Comparison of ENCODE assay signal across 18 cellular contexts in the genomic region with DNA sequence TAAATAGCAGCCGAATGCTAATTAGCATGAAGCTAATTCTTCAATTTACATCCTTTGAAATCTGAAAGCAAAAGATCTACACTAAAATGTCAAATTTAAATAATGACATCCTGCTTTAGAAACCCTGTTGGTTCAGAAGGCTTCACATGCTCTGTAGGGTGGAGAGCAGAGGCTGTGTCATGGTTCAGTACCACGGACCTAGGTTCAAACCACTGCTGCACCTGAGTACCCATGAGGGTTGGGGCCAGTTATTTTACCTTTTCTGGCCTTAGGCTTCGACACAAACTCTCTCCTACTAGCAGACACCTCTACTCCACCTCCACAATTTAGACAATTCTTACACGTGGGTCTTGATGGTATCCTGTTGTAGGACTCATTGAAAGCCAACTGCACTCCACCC.
DNase-seq lines count a peak whose midpoint lies in the region; ATAC-seq, FAIRE-seq and TF ChIP-seq lines count a peak whose summit lies in the region.
"Had no signal": no experiment of that assay in that cellular context is flagged by ENCODE, and none has a peak within 500 bp of the region (broad histone marks: within the 10 kb centered on the region; RNA-seq: fewer than 3 reads in every experiment).

No MANE protein-coding gene starts in this region.

- no peaks in the 10 kb centered on the region for H3K79me2 ChIP-seq in H1 (ENCODE audit: control insufficient read depth in 1 of 2, insufficient read depth in 2 of 2, low read length in 2 of 2)

- ATAC-seq in GM19043 (IDR thresholded peaks at IDR 0.05; ENCODE audit: low read depth, unreplicated experiment) (peak; percentile 47), HG03039 (IDR thresholded peaks at IDR 0.05; ENCODE audit: unreplicated experiment) (peak; percentile 46)

- H3K18ac ChIP-seq in H1 (ENCODE audit: extremely low read depth, low read length): no peak overlapping the region

- H3K23ac ChIP-seq in H1 (ENCODE audit: insufficient read length): no peak overlapping the region

- 89% methylated on average over 4 of the region's 4 CpGs; no CpG with 5 or more reads in 1 of the 2 experiments for WGBS in H1 (ENCODE audit: extremely low coverage in 1 of 2, insufficient coverage in 1 of 2, insufficient read length in 1 of 2, insufficient replicate concordance in 2 of 2, low coverage in 1 of 2, low lambda C conversion rate in 2 of 2, missing lambda C conversion rate in 1 of 2), 2 experiments

- no peak for TF ChIP-seq POLR2A in H1 (IDR thresholded peaks at IDR 0.05; ENCODE audit: control extremely low read depth in 1 of 2, low read depth in 2 of 2, low read length in 2 of 2)

- no peak overlapping the region for H3K4me2 ChIP-seq in H1 (ENCODE audit: insufficient read depth in 1 of 2, low read depth in 2 of 2, low read length in 2 of 2)

- DNase-seq in H1 (ENCODE audit: low read depth in 1 of 2, low spot score in 2 of 2) (no peak), retina (no peak), KG1 (lab: John Stamatoyannopoulos, UW) (no peak)
- no peak for DNase-seq in central memory CD4-positive, alpha-beta T cell
- no peak for DNase-seq in activated CD4-positive, alpha-beta T cell treated with anti-CD3 and anti-CD28 coated beads, Interleukin-2, amount 50 U/mL, for 4 hours
- DNase-seq: brain microvascular endothelial cell; C1 segment of cervical spinal cord; dorsolateral prefrontal cortex; hypothalamus; left ventricle myocardium inferior; NCI-H1105; NCI-H446 treated with DMSO at 0.1 percent for 48 hours; stimulated activated CD4-positive, alpha-beta T cell treated with anti-CD3 and anti-CD28 coated beads, Interleukin-15, amount 100 ng/mL, for 24 hours; thyroid gland had no signal

- no peak overlapping the region for H3K4ac ChIP-seq in H1 (replicated peaks; ENCODE audit: insufficient read length, low read depth, low read length)

- no peak overlapping the region for H4K91ac ChIP-seq in H1 (replicated peaks; ENCODE audit: insufficient read length, low read length)

- H4K5ac ChIP-seq in H1 (ENCODE audit: insufficient read length, low read depth, low read length): no peak overlapping the region

- H3K9ac ChIP-seq in H1 (replicated peaks in 1 of 4; ENCODE audit: extremely low read depth in 1 of 4, low read depth in 3 of 4, low read length in 3 of 4): no peak overlapping the region

- H3K4me3 ChIP-seq in GM08714 (ENCODE audit: low read length): peak overlapping the region; percentile 31; the same call in 1 of the 2 replicates
- H3K4me3 ChIP-seq in H1 (ENCODE audit: extremely low read depth in 1 of 4, insufficient read depth in 2 of 4, low read depth in 3 of 4, low read length in 4 of 4): no peak overlapping the region
- H3K4me3 ChIP-seq: dorsolateral prefrontal cortex, left ventricle myocardium inferior, SK-N-MC, thyroid gland had no signal

- H2AK5ac ChIP-seq in H1 (ENCODE audit: low read depth, low read length): no peak overlapping the region

- H2AFZ ChIP-seq in H1 (ENCODE audit: low read length): no peak overlapping the region

- peaks cover 0 to 4% of the 10 kb centered on the region in 2 experiments for H4K20me1 ChIP-seq in H1 (replicated peaks in 1 of 2; ENCODE audit: control insufficient read depth in 1 of 2, insufficient read depth in 2 of 2, low read length in 2 of 2)

- no peak overlapping the region for H2BK5ac ChIP-seq in H1 (ENCODE audit: low read depth, low read length)

- H3K27ac ChIP-seq in H1 (ENCODE audit: low read depth, low read length): no peak overlapping the region
- H3K27ac ChIP-seq: brain microvascular endothelial cell, left ventricle myocardium inferior, SK-N-MC, thyroid gland had no signal

- H3K9me3 ChIP-seq in H1 (ENCODE audit: insufficient read depth in 2 of 2, low read depth in 1 of 2, low read length in 1 of 2): peaks cover 7 to 9% of the 10 kb centered on the region in 2 experiments; a peak in 2 of 4 replicates
- H3K9me3 ChIP-seq: left ventricle myocardium inferior, thyroid gland had no signal

- no peak for TF ChIP-seq CTCF in H1 (IDR thresholded peaks at IDR 0.05; ENCODE audit: control extremely low read depth in 1 of 3, insufficient read depth in 1 of 3, low read depth in 1 of 3, low read length in 3 of 3)

- H3K23me2 ChIP-seq in H1 (ENCODE audit: low read depth, low read length): no peaks in the 10 kb centered on the region

- FAIRE-seq in H1 (lab: Jason Lieb, UNC): no peak

- H3K36me3 ChIP-seq in H1 (ENCODE audit: control insufficient read depth in 2 of 4, insufficient read depth in 4 of 4, low read length in 3 of 4): peaks cover 0 to 36% (median 12%) of the 10 kb centered on the region in 4 experiments; a peak in 6 of 8 replicates
- H3K36me3 ChIP-seq: left ventricle myocardium inferior, thyroid gland had no signal

- H4K8ac ChIP-seq in H1 (ENCODE audit: extremely low read depth, insufficient read depth, low read length): no peak overlapping the region

- no peak for TF ChIP-seq EP300 in H1 (IDR thresholded peaks at IDR 0.05; ENCODE audit: borderline replicate concordance in 1 of 2, low read depth in 2 of 2, low read length in 2 of 2)

- POLR2A ChIA-PET in H1 (lab: Charles Lee; ENCODE audit: partially characterized antibody): interaction anchor here (0.9 to 1.3 kb wide), 2 partner anchors 10 to 149 kb away, joined by 3 read pairs; no protein-coding TSS in a partner anchor

- no peak overlapping the region for H3K56ac ChIP-seq in H1 (replicated peaks; ENCODE audit: insufficient read length, low read depth, low read length)

- H3K14ac ChIP-seq in H1 (ENCODE audit: insufficient read length): no peak overlapping the region

- no peak overlapping the region for H2BK120ac ChIP-seq in H1 (replicated peaks; ENCODE audit: low read depth, low read length)

- H3K79me1 ChIP-seq in H1 (ENCODE audit: low read depth, low read length): no peaks in the 10 kb centered on the region; the same call in 1 of the 2 replicates

- H3K27me3 ChIP-seq in H1 (replicated peaks in 1 of 4; ENCODE audit: control insufficient read depth in 3 of 4, extremely low read depth in 1 of 4, insufficient read depth in 3 of 4, low read length in 3 of 4): peaks cover 0 to 2% (median 0%) of the 10 kb centered on the region in 4 experiments; a peak in 1 of 7 replicates
- H3K27me3 ChIP-seq: brain microvascular endothelial cell, dorsolateral prefrontal cortex, thyroid gland had no signal

- H2BK12ac ChIP-seq in H1 (ENCODE audit: low read depth, low read length): no peak overlapping the region

- no peak overlapping the region for H2BK20ac ChIP-seq in H1 (ENCODE audit: low read length)

- no peaks in the 10 kb centered on the region; a peak in 1 of 7 replicates for H3K4me1 ChIP-seq in H1 (replicated peaks in 1 of 4; ENCODE audit: control insufficient read depth in 3 of 4, insufficient read depth in 4 of 4, low read length in 3 of 4)
- H3K4me1 ChIP-seq: left ventricle myocardium inferior, thyroid gland had no signal

- H2BK15ac ChIP-seq in H1 (ENCODE audit: low read length): no peak overlapping the region

- CTCF ChIA-PET in H1 (lab: Charles Lee; ENCODE audit: partially characterized antibody): interaction anchor here (1.1 to 1.2 kb wide), 2 partner anchors 143 to 149 kb away, joined by 3 to 4 read pairs; no protein-coding TSS in a partner anchor

- TF ChIP-seq RAD21 in H1 (IDR thresholded peaks at IDR 0.05 in 1 of 2, conservative IDR thresholded peaks at IDR 0.05 in 1 of 2; ENCODE audit: low read depth in 2 of 2, low read length in 2 of 2): no peak

TF ChIP-seq in H1, 55 proteins besides CTCF, POLR2A, EP300 and RAD21:
- TF ChIP-seq, protein P1, sequence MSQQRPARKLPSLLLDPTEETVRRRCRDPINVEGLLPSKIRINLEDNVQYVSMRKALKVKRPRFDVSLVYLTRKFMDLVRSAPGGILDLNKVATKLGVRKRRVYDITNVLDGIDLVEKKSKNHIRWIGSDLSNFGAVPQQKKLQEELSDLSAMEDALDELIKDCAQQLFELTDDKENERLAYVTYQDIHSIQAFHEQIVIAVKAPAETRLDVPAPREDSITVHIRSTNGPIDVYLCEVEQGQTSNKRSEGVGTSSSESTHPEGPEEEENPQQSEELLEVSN (IDR thresholded peaks at IDR 0.05): no peak
- no peak for TF ChIP-seq CTBP2 (IDR thresholded peaks at IDR 0.05; ENCODE audit: borderline replicate concordance, insufficient read depth, insufficient read length, low read length)
- TF ChIP-seq BRCA1 (IDR thresholded peaks at IDR 0.05; ENCODE audit: low read depth, low read length): no peak
- TF ChIP-seq POLR2AphosphoS5 (IDR thresholded peaks at IDR 0.05; ENCODE audit: low read depth, low read length): peak; percentile 50; the same call in 1 of the 2 replicates
- TF ChIP-seq SRF (IDR thresholded peaks at IDR 0.05; ENCODE audit: low read depth, low read length): no peak
